1 cellular context compared by ENCODE assay signal in genomic region chr6:39218868-39219567, GRCh38.
TF ChIP-seq lines count a peak whose summit lies in the region.

No MANE protein-coding gene starts in this region.

TF ChIP-seq in H1, 55 proteins besides CTCF, POLR2A, EP300 and RAD21 (continued from another document):
- TF ChIP-seq, protein P1, sequence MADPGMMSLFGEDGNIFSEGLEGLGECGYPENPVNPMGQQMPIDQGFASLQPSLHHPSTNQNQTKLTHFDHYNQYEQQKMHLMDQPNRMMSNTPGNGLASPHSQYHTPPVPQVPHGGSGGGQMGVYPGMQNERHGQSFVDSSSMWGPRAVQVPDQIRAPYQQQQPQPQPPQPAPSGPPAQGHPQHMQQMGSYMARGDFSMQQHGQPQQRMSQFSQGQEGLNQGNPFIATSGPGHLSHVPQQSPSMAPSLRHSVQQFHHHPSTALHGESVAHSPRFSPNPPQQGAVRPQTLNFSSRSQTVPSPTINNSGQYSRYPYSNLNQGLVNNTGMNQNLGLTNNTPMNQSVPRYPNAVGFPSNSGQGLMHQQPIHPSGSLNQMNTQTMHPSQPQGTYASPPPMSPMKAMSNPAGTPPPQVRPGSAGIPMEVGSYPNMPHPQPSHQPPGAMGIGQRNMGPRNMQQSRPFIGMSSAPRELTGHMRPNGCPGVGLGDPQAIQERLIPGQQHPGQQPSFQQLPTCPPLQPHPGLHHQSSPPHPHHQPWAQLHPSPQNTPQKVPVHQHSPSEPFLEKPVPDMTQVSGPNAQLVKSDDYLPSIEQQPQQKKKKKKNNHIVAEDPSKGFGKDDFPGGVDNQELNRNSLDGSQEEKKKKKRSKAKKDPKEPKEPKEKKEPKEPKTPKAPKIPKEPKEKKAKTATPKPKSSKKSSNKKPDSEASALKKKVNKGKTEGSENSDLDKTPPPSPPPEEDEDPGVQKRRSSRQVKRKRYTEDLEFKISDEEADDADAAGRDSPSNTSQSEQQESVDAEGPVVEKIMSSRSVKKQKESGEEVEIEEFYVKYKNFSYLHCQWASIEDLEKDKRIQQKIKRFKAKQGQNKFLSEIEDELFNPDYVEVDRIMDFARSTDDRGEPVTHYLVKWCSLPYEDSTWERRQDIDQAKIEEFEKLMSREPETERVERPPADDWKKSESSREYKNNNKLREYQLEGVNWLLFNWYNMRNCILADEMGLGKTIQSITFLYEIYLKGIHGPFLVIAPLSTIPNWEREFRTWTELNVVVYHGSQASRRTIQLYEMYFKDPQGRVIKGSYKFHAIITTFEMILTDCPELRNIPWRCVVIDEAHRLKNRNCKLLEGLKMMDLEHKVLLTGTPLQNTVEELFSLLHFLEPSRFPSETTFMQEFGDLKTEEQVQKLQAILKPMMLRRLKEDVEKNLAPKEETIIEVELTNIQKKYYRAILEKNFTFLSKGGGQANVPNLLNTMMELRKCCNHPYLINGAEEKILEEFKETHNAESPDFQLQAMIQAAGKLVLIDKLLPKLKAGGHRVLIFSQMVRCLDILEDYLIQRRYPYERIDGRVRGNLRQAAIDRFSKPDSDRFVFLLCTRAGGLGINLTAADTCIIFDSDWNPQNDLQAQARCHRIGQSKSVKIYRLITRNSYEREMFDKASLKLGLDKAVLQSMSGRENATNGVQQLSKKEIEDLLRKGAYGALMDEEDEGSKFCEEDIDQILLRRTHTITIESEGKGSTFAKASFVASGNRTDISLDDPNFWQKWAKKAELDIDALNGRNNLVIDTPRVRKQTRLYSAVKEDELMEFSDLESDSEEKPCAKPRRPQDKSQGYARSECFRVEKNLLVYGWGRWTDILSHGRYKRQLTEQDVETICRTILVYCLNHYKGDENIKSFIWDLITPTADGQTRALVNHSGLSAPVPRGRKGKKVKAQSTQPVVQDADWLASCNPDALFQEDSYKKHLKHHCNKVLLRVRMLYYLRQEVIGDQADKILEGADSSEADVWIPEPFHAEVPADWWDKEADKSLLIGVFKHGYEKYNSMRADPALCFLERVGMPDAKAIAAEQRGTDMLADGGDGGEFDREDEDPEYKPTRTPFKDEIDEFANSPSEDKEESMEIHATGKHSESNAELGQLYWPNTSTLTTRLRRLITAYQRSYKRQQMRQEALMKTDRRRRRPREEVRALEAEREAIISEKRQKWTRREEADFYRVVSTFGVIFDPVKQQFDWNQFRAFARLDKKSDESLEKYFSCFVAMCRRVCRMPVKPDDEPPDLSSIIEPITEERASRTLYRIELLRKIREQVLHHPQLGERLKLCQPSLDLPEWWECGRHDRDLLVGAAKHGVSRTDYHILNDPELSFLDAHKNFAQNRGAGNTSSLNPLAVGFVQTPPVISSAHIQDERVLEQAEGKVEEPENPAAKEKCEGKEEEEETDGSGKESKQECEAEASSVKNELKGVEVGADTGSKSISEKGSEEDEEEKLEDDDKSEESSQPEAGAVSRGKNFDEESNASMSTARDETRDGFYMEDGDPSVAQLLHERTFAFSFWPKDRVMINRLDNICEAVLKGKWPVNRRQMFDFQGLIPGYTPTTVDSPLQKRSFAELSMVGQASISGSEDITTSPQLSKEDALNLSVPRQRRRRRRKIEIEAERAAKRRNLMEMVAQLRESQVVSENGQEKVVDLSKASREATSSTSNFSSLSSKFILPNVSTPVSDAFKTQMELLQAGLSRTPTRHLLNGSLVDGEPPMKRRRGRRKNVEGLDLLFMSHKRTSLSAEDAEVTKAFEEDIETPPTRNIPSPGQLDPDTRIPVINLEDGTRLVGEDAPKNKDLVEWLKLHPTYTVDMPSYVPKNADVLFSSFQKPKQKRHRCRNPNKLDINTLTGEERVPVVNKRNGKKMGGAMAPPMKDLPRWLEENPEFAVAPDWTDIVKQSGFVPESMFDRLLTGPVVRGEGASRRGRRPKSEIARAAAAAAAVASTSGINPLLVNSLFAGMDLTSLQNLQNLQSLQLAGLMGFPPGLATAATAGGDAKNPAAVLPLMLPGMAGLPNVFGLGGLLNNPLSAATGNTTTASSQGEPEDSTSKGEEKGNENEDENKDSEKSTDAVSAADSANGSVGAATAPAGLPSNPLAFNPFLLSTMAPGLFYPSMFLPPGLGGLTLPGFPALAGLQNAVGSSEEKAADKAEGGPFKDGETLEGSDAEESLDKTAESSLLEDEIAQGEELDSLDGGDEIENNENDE (IDR thresholded peaks at IDR 0.05; ENCODE audit: insufficient replicate concordance, low read length) = no peak
- TF ChIP-seq RBBP5 (IDR thresholded peaks at IDR 0.05; ENCODE audit: borderline replicate concordance, low read depth, low read length) (no peak), POU5F1 (IDR thresholded peaks at IDR 0.05; ENCODE audit: low read depth, low read length) (no peak), EZH2 (IDR thresholded peaks at IDR 0.05; ENCODE audit: low read depth, low read length, severe bottlenecking) (no peak), JUN (IDR thresholded peaks at IDR 0.05; ENCODE audit: low read depth, low read length) (no peak), ATF3 (IDR thresholded peaks at IDR 0.05; ENCODE audit: insufficient read depth, low read depth, low read length) (no peak), ASH2L (IDR thresholded peaks at IDR 0.05; ENCODE audit: low read length) (no peak), BRCA1 (IDR thresholded peaks at IDR 0.05; ENCODE audit: low read depth, low read length) (no peak), CHD2 (IDR thresholded peaks at IDR 0.05; ENCODE audit: low read length) (no peak), TAF1 (IDR thresholded peaks at IDR 0.05; ENCODE audit: low read depth, low read length) (no peak), SUZ12 (IDR thresholded peaks at IDR 0.05; ENCODE audit: low read length) (no peak)
- TF ChIP-seq, protein P2, sequence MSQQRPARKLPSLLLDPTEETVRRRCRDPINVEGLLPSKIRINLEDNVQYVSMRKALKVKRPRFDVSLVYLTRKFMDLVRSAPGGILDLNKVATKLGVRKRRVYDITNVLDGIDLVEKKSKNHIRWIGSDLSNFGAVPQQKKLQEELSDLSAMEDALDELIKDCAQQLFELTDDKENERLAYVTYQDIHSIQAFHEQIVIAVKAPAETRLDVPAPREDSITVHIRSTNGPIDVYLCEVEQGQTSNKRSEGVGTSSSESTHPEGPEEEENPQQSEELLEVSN (IDR thresholded peaks at IDR 0.05) = no peak
